35 cellular contexts compared by ENCODE assay signal in genomic region chr16:5640883-5641282, GRCh38.
"Had no signal": no experiment of that assay in that cellular context is flagged by ENCODE, and none has a peak within 500 bp of the region (broad histone marks: within the 10 kb centered on the region; RNA-seq: fewer than 3 reads in every experiment).

No MANE protein-coding gene starts in this region.

- H3K36me3 Mint-ChIP-seq: activated CD4-positive, alpha-beta memory T cell treated with anti-CD3 and anti-CD28 coated beads for 36 hours; activated naive CD4-positive, alpha-beta T cell treated with anti-CD3 and anti-CD28 coated beads, Interleukin-2, amount 50 U/mL, for 72 hours; activated naive CD8-positive, alpha-beta T cell treated with anti-CD3 and anti-CD28 coated beads for 36 hours had no signal

- H3K4me1 Mint-ChIP-seq: activated B cell treated with CpG ODN at 0.5 μM for 24 hours; activated CD4-positive, alpha-beta T cell treated with anti-CD3 and anti-CD28 coated beads, Interleukin-2, amount 10 ng/mL, durations not matched to agents 24 days and 14 days; activated naive CD8-positive, alpha-beta T cell treated with anti-CD3 and anti-CD28 coated beads for 36 hours; activated T-helper 17 cell treated with anti-CD3 and anti-CD28 coated beads, Interleukin-2, amount 50 U/mL, for 72 hours had no signal

- H3K4me3 ChIP-seq: adrenal gland, body of pancreas, breast epithelium had no signal

- H3K9me3 ChIP-seq: adrenal gland, body of pancreas, breast epithelium had no signal

- H3K27me3 Mint-ChIP-seq: activated B cell treated with CpG ODN at 0.5 μM for 24 hours; activated CD4-positive, alpha-beta memory T cell treated with anti-CD3 and anti-CD28 coated beads for 36 hours; activated CD4-positive, alpha-beta T cell treated with anti-CD3 and anti-CD28 coated beads, Interleukin-2, amount 10 ng/mL, durations not matched to agents 24 days and 14 days; activated CD8-positive, alpha-beta T cell treated with anti-CD3 and anti-CD28 coated beads for 36 hours; activated T-cell treated with anti-CD3 and anti-CD28 coated beads, Interleukin-2, amount 50 U/mL, for 24 hours; activated T-helper 17 cell treated with anti-CD3 and anti-CD28 coated beads, Interleukin-2, amount 50 U/mL, for 72 hours had no signal

- H3K27me3 ChIP-seq: adrenal gland, body of pancreas, brain microvascular endothelial cell, breast epithelium had no signal

- ATAC-seq: activated CD8-positive, alpha-beta T cell treated with anti-CD3 and anti-CD28 coated beads for 36 hours; activated naive CD4-positive, alpha-beta T cell treated with anti-CD3 and anti-CD28 coated beads, Interleukin-2, amount 50 U/mL, for 72 hours; activated T-cell treated with anti-CD3 and anti-CD28 coated beads, Interleukin-2, amount 50 U/mL, for 72 hours; activated T-helper 17 cell treated with anti-CD3 and anti-CD28 coated beads, Interleukin-2, amount 50 U/mL, for 72 hours; body of pancreas had no signal

- H3K36me3 ChIP-seq: adrenal gland, brain microvascular endothelial cell, breast epithelium had no signal

- FAIRE-seq: astrocyte, TTC549 had no signal

- H3K27ac ChIP-seq: adrenal gland, body of pancreas, brain microvascular endothelial cell, breast epithelium, VCaP had no signal

- DNase-seq: activated B cell treated with CpG ODN at 0.5 μM for 24 hours; activated CD4-positive, alpha-beta memory T cell treated with anti-CD3 and anti-CD28 coated beads for 36 hours; activated CD4-positive, alpha-beta T cell treated with anti-CD3 and anti-CD28 coated beads for 4 hours; activated CD4-positive, alpha-beta T cell treated with anti-CD3 and anti-CD28 coated beads, Interleukin-2, amount 10 ng/mL, durations not matched to agents 24 days and 14 days; activated CD4-positive, alpha-beta T cell treated with anti-CD3 and anti-CD28 coated beads, Interleukin-2, amount 50 U/mL, for 1 hour; activated CD4-positive, alpha-beta T cell treated with anti-CD3 and anti-CD28 coated beads, Interleukin-2, amount 50 U/mL, for 4 hours; activated CD4-positive, CD25-positive, alpha-beta regulatory T cell treated with anti-CD3 and anti-CD28 coated beads, Interleukin-2, amount 50 U/mL, for 72 hours; activated CD8-positive, alpha-beta memory T cell treated with anti-CD3 and anti-CD28 coated beads, Interleukin-2, amount 50 U/mL, for 48 hours; activated CD8-positive, alpha-beta T cell treated with anti-CD3 and anti-CD28 coated beads for 36 hours; activated effector memory CD4-positive, alpha-beta T cell treated with anti-CD3 and anti-CD28 coated beads, Interleukin-2, amount 50 U/mL, for 16 hours; activated gamma-delta T cell treated with Interleukin-2 at 50 U/mL for 16 hours; activated naive CD4-positive, alpha-beta T cell; activated naive CD4-positive, alpha-beta T cell treated with anti-CD3 and anti-CD28 coated beads for 36 hours; activated naive CD4-positive, alpha-beta T cell treated with anti-CD3 and anti-CD28 coated beads, Interleukin-2, amount 50 U/mL, for 16 hours; activated naive CD8-positive, alpha-beta T cell treated with anti-CD3 and anti-CD28 coated beads for 36 hours; activated T-cell treated with anti-CD3 and anti-CD28 coated beads, Interleukin-2, amount 50 U/mL, for 24 hours; activated T-cell treated with anti-CD3 and anti-CD28 coated beads, Interleukin-2, amount 50 U/mL, for 72 hours; adrenal gland; amniotic stem cell; aorta; body of pancreas; brain microvascular endothelial cell; central memory CD4-positive, alpha-beta T cell; T-helper 1 cell; T-helper 2 cell; T-helper 9 cell had no signal

- H3K4me1 ChIP-seq: adrenal gland, breast epithelium had no signal

- H3K4me3 Mint-ChIP-seq: activated B cell treated with CpG ODN at 0.5 μM for 24 hours; activated CD4-positive, alpha-beta memory T cell treated with anti-CD3 and anti-CD28 coated beads for 36 hours; activated CD4-positive, alpha-beta T cell treated with anti-CD3 and anti-CD28 coated beads, Interleukin-2, amount 10 ng/mL, durations not matched to agents 24 days and 14 days; activated CD8-positive, alpha-beta T cell treated with anti-CD3 and anti-CD28 coated beads for 36 hours; activated naive CD4-positive, alpha-beta T cell treated with anti-CD3 and anti-CD28 coated beads for 36 hours; activated naive CD8-positive, alpha-beta T cell treated with anti-CD3 and anti-CD28 coated beads for 36 hours; activated T-cell treated with anti-CD3 and anti-CD28 coated beads, Interleukin-2, amount 50 U/mL, for 24 hours; activated T-cell treated with anti-CD3 and anti-CD28 coated beads, Interleukin-2, amount 50 U/mL, for 72 hours; activated T-helper 1 cell treated with anti-CD3 and anti-CD28 coated beads, Interleukin-12 subunit alpha, Interleukin-12 subunit beta, Interleukin-2, Interleukin-4 antibody, amounts not matched to agents 30 ng/mL and 10 ng/mL and 1 ng/mL, durations not matched to agents 14 hours and 24 hours and 36 hours; activated T-helper 17 cell treated with anti-CD3 and anti-CD28 coated beads, Interleukin-2, amount 50 U/mL, for 72 hours; T-helper 1 cell treated with Interleukin-12 subunit alpha and Interleukin-12 subunit beta and Interleukin-4 antibody, amounts not matched to agents 30 μg/mL and 1 μg/mL, for 36 hours; T-helper 2 cell treated with Interferon-gamma antibody and Interleukin-4, amounts not matched to agents 5 μg/mL and 100 μg/mL, for 36 hours had no signal

- H3K27ac Mint-ChIP-seq: activated B cell treated with CpG ODN at 0.5 μM for 24 hours; activated CD4-positive, alpha-beta memory T cell treated with anti-CD3 and anti-CD28 coated beads for 36 hours; activated CD4-positive, alpha-beta T cell treated with anti-CD3 and anti-CD28 coated beads, Interleukin-2, amount 10 ng/mL, durations not matched to agents 24 days and 14 days; activated CD8-positive, alpha-beta T cell treated with anti-CD3 and anti-CD28 coated beads for 36 hours; activated naive CD4-positive, alpha-beta T cell treated with anti-CD3 and anti-CD28 coated beads for 36 hours; activated naive CD4-positive, alpha-beta T cell treated with anti-CD3 and anti-CD28 coated beads, Interleukin-2, amount 50 U/mL, for 72 hours; activated naive CD8-positive, alpha-beta T cell treated with anti-CD3 and anti-CD28 coated beads for 36 hours; activated T-cell treated with anti-CD3 and anti-CD28 coated beads, Interleukin-2, amount 50 U/mL, for 24 hours; activated T-cell treated with anti-CD3 and anti-CD28 coated beads, Interleukin-2, amount 50 U/mL, for 72 hours; activated T-helper 1 cell treated with anti-CD3 and anti-CD28 coated beads, Interleukin-12 subunit alpha, Interleukin-12 subunit beta, Interleukin-2, Interleukin-4 antibody, amounts not matched to agents 30 ng/mL and 10 ng/mL and 1 ng/mL, durations not matched to agents 14 hours and 24 hours and 36 hours; activated T-helper 17 cell treated with anti-CD3 and anti-CD28 coated beads, Interleukin-2, amount 50 U/mL, for 72 hours; T-helper 1 cell treated with Interleukin-12 subunit alpha and Interleukin-12 subunit beta and Interleukin-4 antibody, amounts not matched to agents 30 μg/mL and 1 μg/mL, for 36 hours; T-helper 2 cell treated with Interferon-gamma antibody and Interleukin-4, amounts not matched to agents 5 μg/mL and 100 μg/mL, for 36 hours had no signal
